In genomic region chr6:6736753-6737654, GRCh38 we compare ENCODE assay signal across 9 cellular contexts.
A peak's percentile ranks its signal among the peaks of the same experiment; 100 is the strongest.
DNase-seq lines count a peak whose midpoint lies in the region; ATAC-seq and TF ChIP-seq lines count a peak whose summit lies in the region.
"Had no signal": no experiment of that assay in that cellular context is flagged by ENCODE, and none has a peak within 500 bp of the region (broad histone marks: within the 10 kb centered on the region; RNA-seq: fewer than 3 reads in every experiment).

No MANE protein-coding gene starts in this region.

- H3K27ac ChIP-seq in heart left ventricle: peak overlapping the region; percentile 41 to 92 (median 82)

- intact Hi-C loops in heart left ventricle (cut with DNase I): loop anchor here in 2 of 10 donors (5.0 to 10.0 kb wide), 3 partner anchors 90 to 315 kb away; no protein-coding TSS in a partner anchor

- 42 to 46% (median 45%) methylated on average over 27 to 34 of the region's 34 CpGs for WGBS in heart left ventricle, 4 donors

- peak overlapping the region; percentile 7 to 57 (median 42) for H3K4me3 ChIP-seq in heart left ventricle

- peak; percentile 37 for DNase-seq in Daoy (ENCODE audit: low read depth)
- peak; percentile 6 for DNase-seq in SW480 (ENCODE audit: low spot score)
- peak; percentile 77 to 91 (median 87) for DNase-seq in heart left ventricle
- DNase-seq in retina: peak; percentile 57
- DNase-seq in occipital lobe (lab: John Stamatoyannopoulos, UW): no peak
- DNase-seq: NCI-H774 had no signal

- no peak for TF ChIP-seq CTCF in heart left ventricle (IDR thresholded peaks at IDR 0.05)

- H3K4me1 ChIP-seq in heart left ventricle: peaks cover 0 to 48% (median 5%) of the 10 kb centered on the region in 12 donors

- TF ChIP-seq POLR2A in heart left ventricle (IDR thresholded peaks at IDR 0.05): no peak

- H3K36me3 ChIP-seq in heart left ventricle: no peaks in the 10 kb centered on the region

- no peaks in the 10 kb centered on the region for H3K9me3 ChIP-seq in heart left ventricle

- ATAC-seq in heart left ventricle (peak; percentile 79 to 91 (median 86)), HG03442 (IDR thresholded peaks at IDR 0.05; ENCODE audit: unreplicated experiment) (no peak), GM21717 (IDR thresholded peaks at IDR 0.05; ENCODE audit: unreplicated experiment) (no peak), HG02884 (IDR thresholded peaks at IDR 0.05; ENCODE audit: unreplicated experiment) (no peak)

- no peaks in the 10 kb centered on the region for H3K27me3 ChIP-seq in heart left ventricle

Comparison
In these comparisons a context has a peak if more than half of its experiments do, and no peak if none do; other contexts are left out.
1. ATAC-seq: peak in heart left ventricle (4 of 4); none in HG03442 (single experiment), GM21717 (single experiment) and HG02884 (single experiment).